In the genomic region with DNA sequence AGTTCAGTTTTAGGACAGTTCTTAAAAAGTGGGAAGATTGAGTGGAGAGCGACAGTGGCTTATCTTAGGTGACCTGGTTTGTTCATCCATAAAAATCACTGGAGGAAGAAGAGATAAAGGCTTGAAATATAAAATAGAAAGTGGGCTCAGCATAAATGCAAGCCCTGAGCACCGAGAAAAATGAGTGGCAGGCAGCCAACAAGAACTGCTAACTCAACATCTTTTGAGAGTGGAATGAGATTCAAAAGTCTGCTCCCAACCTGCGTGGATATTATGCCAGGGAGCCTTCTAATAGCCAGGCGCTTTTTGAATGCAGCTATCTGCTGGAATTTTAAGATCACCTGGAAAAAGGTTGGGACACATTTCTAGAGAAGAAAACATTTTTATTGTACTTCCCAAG, we compare ENCODE assay signal across 23 cellular contexts.
A peak's percentile ranks its signal among the peaks of the same experiment; 100 is the strongest.
DNase-seq lines count a peak whose midpoint lies in the region; ATAC-seq and TF ChIP-seq lines count a peak whose summit lies in the region.
"Had no signal": no experiment of that assay in that cellular context is flagged by ENCODE, and none has a peak within 500 bp of the region (broad histone marks: within the 10 kb centered on the region; RNA-seq: fewer than 3 reads in every experiment).

No MANE protein-coding gene starts in this region.

- H3K4me3 ChIP-seq in MM.1S (ENCODE audit: low read length) (no peak overlapping the region), SK-N-MC (peak overlapping the region; percentile 56), testis (no peak overlapping the region)
- H3K4me3 ChIP-seq: MG63, Peyer's patch had no signal

- H2AFZ ChIP-seq in MM.1S (ENCODE audit: low read length), result no peak overlapping the region

- H3K36me3 ChIP-seq in MM.1S (replicated peaks; ENCODE audit: insufficient read depth, low read length) (no peaks in the 10 kb centered on the region), SK-N-MC (ENCODE audit: insufficient read depth, low read length) (no peaks in the 10 kb centered on the region), testis (ENCODE audit: low read depth, missing control alignments) (no peaks in the 10 kb centered on the region)
- H3K36me3 ChIP-seq: MG63, Peyer's patch had no signal

- H3K9me3 ChIP-seq in MM.1S (replicated peaks; ENCODE audit: insufficient read depth, low read length) (no peaks in the 10 kb centered on the region), SK-N-MC (ENCODE audit: low read depth, low read length) (no peaks in the 10 kb centered on the region), testis (no peaks in the 10 kb centered on the region)
- H3K9me3 ChIP-seq: MG63, Peyer's patch had no signal

- H3K4me2 ChIP-seq in MM.1S (ENCODE audit: low read depth, low read length), result no peak overlapping the region

- ATAC-seq in HG02588 (IDR thresholded peaks at IDR 0.05; ENCODE audit: unreplicated experiment), result no peak
- ATAC-seq: Right ventricle myocardium inferior had no signal

- intact Hi-C loops in testis (cut with DNase I; ENCODE audit: low total_unique reads), result no loop called here

- H3K9ac ChIP-seq in MM.1S (ENCODE audit: low read length), result no peak overlapping the region
- H3K9ac ChIP-seq in SK-N-MC (ENCODE audit: insufficient read length), result no peak overlapping the region

- DNase-seq in DMS79 treated with DMSO at 0.1 percent for 48 hours (lab: John Stamatoyannopoulos, UW) (peak; percentile 69), DMS79 (lab: John Stamatoyannopoulos, UW) (no peak), MM.1S (peak; percentile 7), SK-N-MC (ENCODE audit: low read depth, low spot score) (peak; percentile 45), testis (peak; percentile 59), AG20443 (ENCODE audit: low spot score) (no peak), NAMALWA (ENCODE audit: low spot score) (no peak)
- DNase-seq: AML-193; Calu3; CD8-positive, alpha-beta memory T cell; DMS153; GDM1; Kasumi-1; MG63; NCI-H1092; NCI-H2081; NCI-H69; NK-92 treated with Interleukin-12 subunit alpha and Interleukin-12 subunit beta, amount 100 ng/mL, for 24 hours; Peyer's patch had no signal

- TF ChIP-seq POLR2A in testis (IDR thresholded peaks at IDR 0.05), result no peak

- H3K27ac ChIP-seq in MM.1S (ENCODE audit: low read length) (no peak overlapping the region), SK-N-MC (peak overlapping the region; percentile 11; the same call in 1 of the 2 replicates), testis (no peak overlapping the region)
- H3K27ac ChIP-seq: 22Rv1, C4-2B, Peyer's patch had no signal

- TF ChIP-seq CTCF in MM.1S (IDR thresholded peaks at IDR 0.05; ENCODE audit: low read length) (no peak), testis (IDR thresholded peaks at IDR 0.05) (no peak)

- no peaks in the 10 kb centered on the region for H3K79me2 ChIP-seq in MM.1S (ENCODE audit: low read length)

- WGBS in testis, 2 donors, result 29 to 31% methylated on average over 4 of the region's 4 CpGs

- H3K27me3 ChIP-seq in MM.1S (replicated peaks; ENCODE audit: insufficient read depth, low read length) (no peaks in the 10 kb centered on the region), testis (no peaks in the 10 kb centered on the region)
- H3K27me3 ChIP-seq: MG63, Peyer's patch had no signal

- no peaks in the 10 kb centered on the region for H3K9me2 ChIP-seq in MM.1S (replicated peaks; ENCODE audit: insufficient read depth, low read length)

- H3K4me1 ChIP-seq in MM.1S (ENCODE audit: low read length), result no peaks in the 10 kb centered on the region
- H3K4me1 ChIP-seq in testis, result no peaks in the 10 kb centered on the region
- H3K4me1 ChIP-seq: Peyer's patch had no signal

- no peaks in the 10 kb centered on the region for H3F3A ChIP-seq in MM.1S (ENCODE audit: insufficient read depth, low read length)

- no peaks in the 10 kb centered on the region for H4K20me1 ChIP-seq in MM.1S (ENCODE audit: insufficient read depth, low read length)

Comparison
In these comparisons a context has a peak if more than half of its experiments do, and no peak if none do; other contexts are left out.
1. DNase-seq: peak in DMS79 treated with DMSO at 0.1 percent for 48 hours (single experiment), MM.1S (single experiment), SK-N-MC (single experiment) and testis (single experiment); none in DMS79 (single experiment), AG20443 (single experiment) and NAMALWA (single experiment).